Comparison of ENCODE assay signal across 8 cellular contexts in genomic region chr22:40855104-40855959, GRCh38. TPM values are rescaled to one million over a fixed set of nuclear protein-coding genes. Genes with fewer than 3 reads are reported as not detected.
A peak's percentile ranks its signal among the peaks of the same experiment; 100 is the strongest.
DNase-seq lines count a peak whose midpoint lies in the region; ATAC-seq, FAIRE-seq and TF ChIP-seq lines count a peak whose summit lies in the region.

No MANE protein-coding gene starts in this region.

- FAIRE-seq in H54 (lab: Jason Lieb, UNC), result no peak

- H3K27me3 ChIP-seq in lower lobe of right lung (ENCODE audit: low read depth) (no peaks in the 10 kb centered on the region), tibial artery (no peaks in the 10 kb centered on the region)

- H3K27me3 Mint-ChIP-seq in MCF 10A (ENCODE audit: insufficient read depth, unreplicated experiment), result no peaks in the 10 kb centered on the region

- H3K9me3 Mint-ChIP-seq in MCF 10A (ENCODE audit: unreplicated experiment), result no peaks in the 10 kb centered on the region

- H3K4me3 ChIP-seq in GM12875 (ENCODE audit: low read depth, low read length), result peak overlapping the region; percentile 84
- H3K4me3 ChIP-seq in lower lobe of right lung, result peak overlapping the region; percentile 89
- peak overlapping the region; percentile 85 to 95 for H3K4me3 ChIP-seq in tibial artery

- H3K4me1 ChIP-seq in lower lobe of right lung, result peaks cover 47% of the 10 kb centered on the region
- peaks cover 0 to 64% (median 38%) of the 10 kb centered on the region in 4 donors for H3K4me1 ChIP-seq in tibial artery

- peaks cover 35% of the 10 kb centered on the region for H3K36me3 Mint-ChIP-seq in MCF 10A (ENCODE audit: insufficient read depth, unreplicated experiment)

- H3K4me1 Mint-ChIP-seq in MCF 10A (ENCODE audit: insufficient read depth, unreplicated experiment), result peaks cover 17% of the 10 kb centered on the region

- intact Hi-C loops in MCF 10A (cut with micrococcal nuclease), result no loop called here
- intact Hi-C loops in lower lobe of right lung (cut with DNase I), result no loop called here
- intact Hi-C loops in tibial artery (cut with DNase I; ENCODE audit: low total_unique reads), result no loop called here

- CTCF ChIA-PET in MCF 10A (lab: Yijun Ruan, JAX), result interaction anchor here (0.5 to 1.0 kb wide), 5 partner anchors 16 to 343 kb away, joined by 3 to 5 read pairs (median 3); no protein-coding TSS in a partner anchor

- H3K4me3 Mint-ChIP-seq in MCF 10A (ENCODE audit: unreplicated experiment), result peak overlapping the region; percentile 97

- peak overlapping the region; percentile 99 for H3K27ac Mint-ChIP-seq in MCF 10A (ENCODE audit: low read depth, unreplicated experiment)

- POLR2A ChIA-PET in MCF 10A (lab: Yijun Ruan, JAX), result interaction anchor here (0.5 to 6.9 kb wide), 24 partner anchors 9 to 1901 kb away, joined by 3 to 58 read pairs (median 5); partner anchors contain the start of genes ACO2, PHF5A, RANGAP1 and RBX1

- ATAC-seq in lower lobe of right lung, result no peak
- ATAC-seq in esophagus mucosa, result no peak

- H3K9me3 ChIP-seq in lower lobe of right lung, result no peaks in the 10 kb centered on the region
- no peaks in the 10 kb centered on the region for H3K9me3 ChIP-seq in tibial artery

- TSS peak; percentile 35 for BruUV-seq in MCF 10A (replicated peaks; lab: Mats Ljungman, UMichigan)

- TF ChIP-seq POLR2A in H54 (IDR thresholded peaks at IDR 0.05; ENCODE audit: low read depth, low read length), result no peak

- DNase-seq in NCI-H69 (lab: John Stamatoyannopoulos, UW), result peak; percentile 52
- peak; percentile 45 for DNase-seq in MCF 10A (ENCODE audit: unreplicated experiment)
- no peak for DNase-seq in lower lobe of right lung
- peak in 1 of 2 donors; percentile 36 for DNase-seq in tibial artery
- DNase-seq in H54 (ENCODE audit: insufficient read length, low spot score), result no peak
- DNase-seq in HPDE6-E6E7 (ENCODE audit: extremely low spot score), result no peak

- peaks cover 4% of the 10 kb centered on the region for H3K36me3 ChIP-seq in lower lobe of right lung
- H3K36me3 ChIP-seq in tibial artery, result peaks cover 0 to 3% (median 0%) of the 10 kb centered on the region in 3 donors

- TF ChIP-seq CTCF in GM12875 (IDR thresholded peaks at IDR 0.05; ENCODE audit: borderline replicate concordance, insufficient read depth, low read depth, low read length), result no peak
- no peak for TF ChIP-seq CTCF in MCF 10A (IDR thresholded peaks at IDR 0.05; ENCODE audit: unreplicated experiment)
- TF ChIP-seq CTCF in lower lobe of right lung (IDR thresholded peaks at IDR 0.05), result no peak
- no peak for TF ChIP-seq CTCF in tibial artery (IDR thresholded peaks at IDR 0.05)

- H3K27ac ChIP-seq in lower lobe of right lung (peak overlapping the region; percentile 94), tibial artery (peak overlapping the region; percentile 95 to 98)

RNA-seq across cellular contexts. Expression of gene ST13, which starts 1.1 kb away (rescaled TPM):
- total RNA-seq in MCF 10A (2022) (191 and 231 TPM in 2 replicates), lower lobe of right lung (237 TPM), esophagus mucosa (120 TPM)

RNA-seq across cellular contexts. Expression of gene XPNPEP3, which starts 1.6 kb away (rescaled TPM):
- total RNA-seq in MCF 10A (2022) (33.1 and 47.2 TPM in 2 replicates), lower lobe of right lung (19.1 TPM), esophagus mucosa (14.3 TPM)

RNA-seq across cellular contexts. Expression of gene DNAJB7, which starts 6.6 kb away (rescaled TPM):
- total RNA-seq in MCF 10A (2022) (not detected in 2 replicates), lower lobe of right lung (not detected), esophagus mucosa (not detected)

RNA-seq across cellular contexts. Expression of gene SLC25A17, which starts 36.2 kb away (rescaled TPM):
- total RNA-seq in MCF 10A (2022), result 21.1 and 22.3 TPM in 2 replicates
- 11.9 TPM for total RNA-seq in lower lobe of right lung
- 16.1 TPM for total RNA-seq in esophagus mucosa

Comparison
In these comparisons a context has a peak if more than half of its experiments do, and no peak if none do; other contexts are left out.
1. DNase-seq: peak in NCI-H69 (single experiment) and MCF 10A (single experiment); none in lower lobe of right lung (single experiment), H54 (single experiment) and HPDE6-E6E7 (single experiment).
2. Peak in every context shown above with its lines, with median percentiles within 50 percentile points of each other: H3K4me3 ChIP-seq.